8 cellular contexts compared by ENCODE assay signal in genomic region chr1:26278835-26279597, GRCh38. TPM values are rescaled to one million over a fixed set of nuclear protein-coding genes. Genes with fewer than 3 reads are reported as not detected.
DNase-seq lines count a peak whose midpoint lies in the region; ATAC-seq and TF ChIP-seq lines count a peak whose summit lies in the region.

No MANE protein-coding gene starts in this region.

- H3K27me3 ChIP-seq in BE2C, result no peaks in the 10 kb centered on the region
- H3K27me3 ChIP-seq in ectodermal cell (ENCODE audit: control insufficient read depth, insufficient read depth, low read length, poor library complexity, severe bottlenecking), result no peaks in the 10 kb centered on the region
- H3K27me3 ChIP-seq in mucosa of stomach (ENCODE audit: control insufficient read depth, insufficient read depth, low read length), result no peaks in the 10 kb centered on the region

- H3K9me3 Mint-ChIP-seq in T-helper 2 cell treated with Interferon-gamma antibody and Interleukin-4, amounts not matched to agents 5 μg/mL and 100 μg/mL, for 36 hours, result no peaks in the 10 kb centered on the region

- H3K27ac ChIP-seq in ectodermal cell (ENCODE audit: insufficient read depth, low read depth, low read length, poor library complexity, severe bottlenecking), result peak overlapping the region; percentile 84

- H3K9me3 ChIP-seq in BE2C, result no peaks in the 10 kb centered on the region
- H3K9me3 ChIP-seq in ectodermal cell (ENCODE audit: control insufficient read depth, low read length), result no peaks in the 10 kb centered on the region
- no peaks in the 10 kb centered on the region for H3K9me3 ChIP-seq in mucosa of stomach (ENCODE audit: control insufficient read depth, low read length)

- no peak for TF ChIP-seq CTCF in BE2C (IDR thresholded peaks at IDR 0.05; ENCODE audit: low read depth, low read length)

- 82 to 85% methylated on average over 8 to 9 of the region's 9 CpGs for WGBS in ectodermal cell, 2 experiments

- peak; percentile 2 for ATAC-seq in HG02852 (IDR thresholded peaks at IDR 0.05; ENCODE audit: unreplicated experiment)
- ATAC-seq in GM21381 (IDR thresholded peaks at IDR 0.05; ENCODE audit: unreplicated experiment), result no peak

- H3K4me3 Mint-ChIP-seq in T-helper 2 cell treated with Interferon-gamma antibody and Interleukin-4, amounts not matched to agents 5 μg/mL and 100 μg/mL, for 36 hours, result peak overlapping the region; percentile 85

- no peaks in the 10 kb centered on the region for H3K27me3 Mint-ChIP-seq in T-helper 2 cell treated with Interferon-gamma antibody and Interleukin-4, amounts not matched to agents 5 μg/mL and 100 μg/mL, for 36 hours (ENCODE audit: low read depth)

- peak overlapping the region; percentile 95 for H3K27ac Mint-ChIP-seq in T-helper 2 cell treated with Interferon-gamma antibody and Interleukin-4, amounts not matched to agents 5 μg/mL and 100 μg/mL, for 36 hours

- DNase-seq in BE2C (no peak), globus pallidus (ENCODE audit: low spot score) (no peak), cortex of kidney (lab: John Stamatoyannopoulos, UW) (no peak)
- DNase-seq in T-helper 2 cell treated with Interferon-gamma antibody and Interleukin-4, amounts not matched to agents 5 μg/mL and 100 μg/mL, for 36 hours (ENCODE audit: low spot score), result peak; percentile 67

- H3K36me3 ChIP-seq in BE2C, result peaks cover 15% of the 10 kb centered on the region
- peaks cover 27% of the 10 kb centered on the region for H3K36me3 ChIP-seq in ectodermal cell (ENCODE audit: control insufficient read depth, insufficient read depth, low read length)
- no peaks in the 10 kb centered on the region for H3K36me3 ChIP-seq in mucosa of stomach (ENCODE audit: control insufficient read depth, insufficient read depth, low read length)

- H3K9ac ChIP-seq in mucosa of stomach (ENCODE audit: low read length), result peak overlapping the region; percentile 86

- peaks cover 72% of the 10 kb centered on the region for H3K36me3 Mint-ChIP-seq in T-helper 2 cell treated with Interferon-gamma antibody and Interleukin-4, amounts not matched to agents 5 μg/mL and 100 μg/mL, for 36 hours (ENCODE audit: low read depth)

- H3K4me1 ChIP-seq in BE2C (peaks cover 11% of the 10 kb centered on the region), ectodermal cell (ENCODE audit: control insufficient read depth, insufficient read depth, low read length) (peaks cover 37% of the 10 kb centered on the region), mucosa of stomach (ENCODE audit: control insufficient read depth, insufficient read depth, low read length) (peaks cover 75% of the 10 kb centered on the region)

- H3K4me3 ChIP-seq in BE2C (ENCODE audit: low read depth, low read length) (peak overlapping the region; percentile 63), ectodermal cell (ENCODE audit: insufficient read depth, low read depth, low read length) (peak overlapping the region; percentile 77), mucosa of stomach (ENCODE audit: low read length) (peak overlapping the region; percentile 75)

- H3K4me1 Mint-ChIP-seq in T-helper 2 cell treated with Interferon-gamma antibody and Interleukin-4, amounts not matched to agents 5 μg/mL and 100 μg/mL, for 36 hours (ENCODE audit: low read depth), result peaks cover 71% of the 10 kb centered on the region

RNA-seq across cellular contexts. Expression of gene SH3BGRL3, which starts 0.9 kb away (rescaled TPM):
- 170 TPM for polyA plus RNA-seq in BE2C (2012; ENCODE audit: insufficient read depth, insufficient read length, low read depth)
- 170 TPM for polyA plus RNA-seq in ectodermal cell (2013, experiment 1 of 4)
- polyA plus RNA-seq in ectodermal cell (2013, experiment 2 of 4), result 171 TPM
- 175 TPM for polyA plus RNA-seq in ectodermal cell (2013, experiment 3 of 4)
- 184 TPM for polyA plus RNA-seq in ectodermal cell (2013, experiment 4 of 4)

RNA-seq across cellular contexts. Expression of gene UBXN11, which starts 27.4 kb away (rescaled TPM):
- 8.4 TPM for polyA plus RNA-seq in BE2C (2012; ENCODE audit: insufficient read depth, insufficient read length, low read depth)
- 15.8 TPM for polyA plus RNA-seq in ectodermal cell (2013, experiment 1 of 4)
- 18.3 TPM for polyA plus RNA-seq in ectodermal cell (2013, experiment 2 of 4)
- polyA plus RNA-seq in ectodermal cell (2013, experiment 3 of 4), result 13.1 TPM
- polyA plus RNA-seq in ectodermal cell (2013, experiment 4 of 4), result 15.9 TPM

RNA-seq across cellular contexts. Expression of gene CD52, which starts 38.7 kb away (rescaled TPM):
- polyA plus RNA-seq in BE2C (2012; ENCODE audit: insufficient read depth, insufficient read length, low read depth), result not detected
- polyA plus RNA-seq in ectodermal cell (2013, experiment 1 of 4), result not detected
- polyA plus RNA-seq in ectodermal cell (2013, experiment 2 of 4), result 1.2 TPM
- polyA plus RNA-seq in ectodermal cell (2013, experiment 3 of 4), result 1.1 TPM
- polyA plus RNA-seq in ectodermal cell (2013, experiment 4 of 4), result 1.7 TPM

RNA-seq across cellular contexts. Expression of gene CEP85, which starts 45.0 kb away (rescaled TPM):
- 9.7 TPM for polyA plus RNA-seq in BE2C (2012; ENCODE audit: insufficient read depth, insufficient read length, low read depth)
- polyA plus RNA-seq in ectodermal cell (2013, experiment 1 of 4), result 44.6 TPM
- 35.6 TPM for polyA plus RNA-seq in ectodermal cell (2013, experiment 2 of 4)
- 33.1 TPM for polyA plus RNA-seq in ectodermal cell (2013, experiment 3 of 4)
- polyA plus RNA-seq in ectodermal cell (2013, experiment 4 of 4), result 33.2 TPM
